ENCODE assay signal across 12 cellular contexts in the genomic region with DNA sequence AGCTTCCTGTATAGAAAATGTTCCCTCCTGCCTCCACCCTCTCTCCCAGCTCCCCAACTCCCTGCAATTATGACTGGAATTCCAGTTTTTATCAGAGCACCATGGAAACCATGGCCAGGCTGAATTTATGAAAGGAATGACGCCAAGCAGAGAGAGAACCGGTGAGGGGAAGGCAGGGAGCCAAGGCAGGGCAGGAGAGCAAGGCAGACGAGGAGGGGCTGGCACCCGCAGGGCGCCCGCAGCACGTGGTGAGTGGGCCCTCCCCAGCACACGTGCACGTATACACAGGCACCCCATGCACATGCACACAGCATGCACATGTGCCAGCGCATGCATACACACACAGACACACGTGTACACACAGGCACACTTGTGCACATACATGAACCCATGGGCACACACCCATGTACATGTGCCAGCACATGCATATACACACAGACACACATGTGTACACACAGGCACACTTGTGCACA. TPM values are rescaled to one million over a fixed set of nuclear protein-coding genes. Genes with fewer than 3 reads are reported as not detected.
DNase-seq lines count a peak whose midpoint lies in the region; ATAC-seq and TF ChIP-seq lines count a peak whose summit lies in the region.
"Had no signal": no experiment of that assay in that cellular context is flagged by ENCODE, and none has a peak within 500 bp of the region (broad histone marks: within the 10 kb centered on the region; RNA-seq: fewer than 3 reads in every experiment).

No MANE protein-coding gene starts in this region.

- TF ChIP-seq CTCF in fibroblast of villous mesenchyme (IDR thresholded peaks at IDR 0.05; ENCODE audit: insufficient read depth, low read depth, low read length) (no peak), ovary (IDR thresholded peaks at IDR 0.05) (no peak), dorsolateral prefrontal cortex (IDR thresholded peaks at IDR 0.05 in 54 of 56, conservative IDR thresholded peaks at IDR 0.05 in 2 of 56; ENCODE audit: low read depth in 1 of 56, partially characterized antibody in 56 of 56) (no peak)

- DNase-seq in DMS79 (lab: John Stamatoyannopoulos, UW) (peak; percentile 59), NCI-H226 (peak; percentile 86), fibroblast of villous mesenchyme (ENCODE audit: low read depth) (peak; percentile 56), ovary (peak in 3 of 5 donors; percentile 32 to 76 (median 58)), dorsolateral prefrontal cortex (no peak)
- DNase-seq in activated CD4-positive, alpha-beta T cell treated with anti-CD3 and anti-CD28 coated beads for 48 hours = no peak
- DNase-seq: MM.1S, nephron progenitor cell, OCI-M1 had no signal

- intact Hi-C loops in ovary (cut with DNase I) (no loop called here), dorsolateral prefrontal cortex (cut with DNase I) (no loop called here)

- H3K9me3 ChIP-seq in ovary = no peaks in the 10 kb centered on the region

- no peak overlapping the region for H3K4me3 ChIP-seq in fibroblast of villous mesenchyme (ENCODE audit: low read depth, low read length)
- no peak overlapping the region for H3K4me3 ChIP-seq in ovary
- H3K4me3 ChIP-seq in dorsolateral prefrontal cortex = no peak overlapping the region

- TF ChIP-seq POLR2A in ovary (IDR thresholded peaks at IDR 0.05) = no peak

- 9 to 26% (median 15%) methylated on average over 11 of the region's 11 CpGs for WGBS in ovary, 3 donors

- TF ChIP-seq EP300 in ovary (IDR thresholded peaks at IDR 0.05) = no peak

- no peaks in the 10 kb centered on the region for H3K36me3 ChIP-seq in ovary

- no peaks in the 10 kb centered on the region for H3K27me3 ChIP-seq in ovary
- peaks cover 0 to 36% (median 3%) of the 10 kb centered on the region in 45 donors for H3K27me3 ChIP-seq in dorsolateral prefrontal cortex

- H3K27ac ChIP-seq in ovary = no peak overlapping the region
- peak overlapping the region in 1 of 59 donors; percentile 1 for H3K27ac ChIP-seq in dorsolateral prefrontal cortex

- peaks cover 9% of the 10 kb centered on the region for H3K4me1 ChIP-seq in ovary (ENCODE audit: insufficient read depth)

- ATAC-seq in HG02571 (IDR thresholded peaks at IDR 0.05; ENCODE audit: unreplicated experiment) (no peak), GM21723 (IDR thresholded peaks at IDR 0.05; ENCODE audit: unreplicated experiment) (no peak)

RNA-seq across cellular contexts. Expression of gene MRGBP, which starts 27.4 kb away (rescaled TPM):
- total RNA-seq in fibroblast of villous mesenchyme = 22.2 and 23.7 TPM in 2 replicates
- 10 to 100 TPM in 5 of 7 donors, 1 to 10 TPM in 2; 7.9 to 15.2 (median 12.6) TPM for total RNA-seq in ovary
- polyA plus RNA-seq in ovary = 10 to 100 TPM in 1 of 2 donors, 1 to 10 TPM in 1; 6.2 to 11.3 TPM
- 10 to 100 TPM in 44 of 120 experiments, 1 to 10 TPM in 76; 7.2 to 12.6 (median 9.5) TPM for total RNA-seq in dorsolateral prefrontal cortex

RNA-seq across cellular contexts. Expression of gene OGFR, which starts 35.8 kb away (rescaled TPM):
- total RNA-seq in fibroblast of villous mesenchyme = 30.3 and 33.7 TPM in 2 replicates
- total RNA-seq in ovary = 10 to 100 TPM; 40.3 to 52.9 (median 45.4) TPM
- 10 to 100 TPM; 28.6 to 43.0 TPM for polyA plus RNA-seq in ovary
- total RNA-seq in dorsolateral prefrontal cortex = 100 to 1,000 TPM in 1 of 120 experiments, 10 to 100 TPM in 119; 40.5 to 100 (median 61.4) TPM

RNA-seq across cellular contexts. Expression of gene COL9A3, which starts 48.0 kb away (rescaled TPM):
- total RNA-seq in fibroblast of villous mesenchyme (under 0.01 and 0.43 TPM in 2 replicates), ovary (1 to 10 TPM in 5 of 7 donors, under 1 TPM in 1, not detected in 1; 0.83 to 2.6 (median 1.6) TPM), dorsolateral prefrontal cortex (100 to 1,000 TPM in 8 of 120 experiments, 10 to 100 TPM in 112; 15.9 to 126 (median 44.6) TPM)
- 1 to 10 TPM in 1 of 2 donors, under 1 TPM in 1; 0.65 to 3.0 TPM for polyA plus RNA-seq in ovary
- total RNA-seq: activated T-helper 1 cell treated with anti-CD3 and anti-CD28 coated beads, Interleukin-12 subunit alpha, Interleukin-12 subunit beta, Interleukin-2, Interleukin-4 antibody, amounts not matched to agents 30 ng/mL and 10 ng/mL and 1 ng/mL, durations not matched to agents 14 hours and 24 hours and 36 hours had no signal

Comparison
In these comparisons a context has a peak if more than half of its experiments do, and no peak if none do; other contexts are left out.
1. DNase-seq: peak in DMS79 (single experiment), NCI-H226 (single experiment), fibroblast of villous mesenchyme (single experiment) and ovary (3 of 5); none in activated CD4-positive, alpha-beta T cell treated with anti-CD3 and anti-CD28 coated beads for 48 hours (single experiment) and dorsolateral prefrontal cortex (0 of 10).
2. RNA of gene COL9A3, which starts 48.0 kb away (total RNA-seq): 15.9 to 126 TPM in dorsolateral prefrontal cortex; 0.83 to 2.6 TPM in ovary and under 0.01 to 0.43 TPM in fibroblast of villous mesenchyme; every median in the first group is over 4 times any median in the second.